ENCODE assay signal across 22 cellular contexts in genomic region chr22:23682827-23683355, GRCh38. TPM values are rescaled to one million over a fixed set of nuclear protein-coding genes. Genes with fewer than 3 reads are reported as not detected.
DNase-seq lines count a peak whose midpoint lies in the region; ATAC-seq and TF ChIP-seq lines count a peak whose summit lies in the region.
"Had no signal": no experiment of that assay in that cellular context is flagged by ENCODE, and none has a peak within 500 bp of the region (broad histone marks: within the 10 kb centered on the region; RNA-seq: fewer than 3 reads in every experiment).

No MANE protein-coding gene starts in this region.

- peaks cover 0 to 78% (median 20%) of the 10 kb centered on the region in 6 donors for H3K36me3 ChIP-seq in spleen

- H3K9me3 Mint-ChIP-seq in activated naive CD8-positive, alpha-beta T cell treated with anti-CD3 and anti-CD28 coated beads, Interleukin-2, amount 50 U/mL, for 24 hours: no peaks in the 10 kb centered on the region
- H3K9me3 Mint-ChIP-seq: HFFc6 had no signal

- 65 to 86% (median 77%) methylated on average over 4 of the region's 4 CpGs for WGBS in spleen, 5 donors

- no peak overlapping the region for H3K4me3 ChIP-seq in spleen

- TF ChIP-seq POLR2A in spleen (IDR thresholded peaks at IDR 0.05): no peak

- no peak overlapping the region for H3K27ac Mint-ChIP-seq in activated naive CD8-positive, alpha-beta T cell treated with anti-CD3 and anti-CD28 coated beads, Interleukin-2, amount 50 U/mL, for 24 hours
- H3K27ac Mint-ChIP-seq: HFFc6 had no signal

- no peaks in the 10 kb centered on the region for H3K27me3 ChIP-seq in spleen (replicated peaks in 1 of 7)

- no peaks in the 10 kb centered on the region for H3K27me3 Mint-ChIP-seq in activated naive CD8-positive, alpha-beta T cell treated with anti-CD3 and anti-CD28 coated beads, Interleukin-2, amount 50 U/mL, for 24 hours

- peaks cover 4% of the 10 kb centered on the region for H3K36me3 Mint-ChIP-seq in activated naive CD8-positive, alpha-beta T cell treated with anti-CD3 and anti-CD28 coated beads, Interleukin-2, amount 50 U/mL, for 24 hours (ENCODE audit: low read depth)

- no peaks in the 10 kb centered on the region for H3K9me3 ChIP-seq in spleen

- H3K4me1 Mint-ChIP-seq in activated naive CD8-positive, alpha-beta T cell treated with anti-CD3 and anti-CD28 coated beads, Interleukin-2, amount 50 U/mL, for 24 hours: no peaks in the 10 kb centered on the region

- H3K4me1 ChIP-seq in spleen: no peaks in the 10 kb centered on the region

- H3K27ac ChIP-seq in spleen: no peak overlapping the region
- H3K27ac ChIP-seq: 22Rv1, C4-2B, KMS-11 had no signal

- no peak for ATAC-seq in activated naive CD8-positive, alpha-beta T cell treated with anti-CD3 and anti-CD28 coated beads, Interleukin-2, amount 50 U/mL, for 24 hours
- ATAC-seq: PC-3 had no signal

- DNase-seq in activated CD4-positive, CD25-positive, alpha-beta regulatory T cell treated with anti-CD3 and anti-CD28 coated beads, Interleukin-2, amount 50 U/mL, for 72 hours: peak; percentile 27
- no peak for DNase-seq in activated CD4-positive, CD25-positive, alpha-beta regulatory T cell (lab: John Stamatoyannopoulos, UW)
- DNase-seq in SW480 (ENCODE audit: low spot score): peak; percentile 43
- peak; percentile 57 for DNase-seq in mesenteric fat pad (ENCODE audit: low spot score)
- DNase-seq in spleen: peak; percentile 41
- no peak for DNase-seq in NCI-H82 (lab: John Stamatoyannopoulos, UW)
- no peak for DNase-seq in activated naive CD8-positive, alpha-beta T cell treated with anti-CD3 and anti-CD28 coated beads, Interleukin-2, amount 50 U/mL, for 24 hours
- no peak for DNase-seq in glomerular visceral epithelial cell (ENCODE audit: extremely low spot score)
- DNase-seq: AML-193, DMS79 treated with DMSO at 0.1 percent for 48 hours, H7, HFFc6, NCI-H1417 treated with DMSO at 0.1 percent for 48 hours, NCI-H187 treated with DMSO at 0.1 percent for 48 hours, NCI-H226, NCI-H524 treated with DMSO at 0.1 percent for 48 hours, PC-3 had no signal

- TF ChIP-seq CTCF in spleen (IDR thresholded peaks at IDR 0.05 in 8 of 11, conservative IDR thresholded peaks at IDR 0.05 in 3 of 11): no peak

- intact Hi-C loops in spleen (cut with DNase I; ENCODE audit: low total_unique reads): no loop called here

- H3K4me3 Mint-ChIP-seq in activated naive CD8-positive, alpha-beta T cell treated with anti-CD3 and anti-CD28 coated beads, Interleukin-2, amount 50 U/mL, for 24 hours: no peak overlapping the region
- H3K4me3 Mint-ChIP-seq: HFFc6 had no signal

RNA-seq across cellular contexts. Expression of gene RGL4, which starts 7.9 kb away (rescaled TPM):
- total RNA-seq in mesenteric fat pad: 1.5 TPM
- 10 to 100 TPM in 6 of 7 donors, 1 to 10 TPM in 1; 9.6 to 46.6 (median 23.0) TPM for total RNA-seq in spleen
- 10 to 100 TPM; 10.5 to 19.5 (median 15.7) TPM for polyA plus RNA-seq in spleen
- total RNA-seq: G401, H7, HFFc6, M059J, PC-3 had no signal

RNA-seq across cellular contexts. Expression of gene DRICH1, which starts 50.8 kb away (rescaled TPM):
- total RNA-seq in mesenteric fat pad (0.39 TPM), spleen (1 to 10 TPM in 3 of 7 donors, under 1 TPM in 1, not detected in 3; 0.44 to 2.5 (median 2.2) TPM)
- polyA plus RNA-seq in spleen: 1 to 10 TPM in 2 of 3 donors, under 1 TPM in 1; 0.29 to 2.2 (median 1.6) TPM
- total RNA-seq: G401, H7, M059J had no signal

Comparison
In these comparisons a context has a peak if more than half of its experiments do, and no peak if none do; other contexts are left out.
1. DNase-seq: peak in activated CD4-positive, CD25-positive, alpha-beta regulatory T cell treated with anti-CD3 and anti-CD28 coated beads, Interleukin-2, amount 50 U/mL, for 72 hours (single experiment), SW480 (single experiment), mesenteric fat pad (single experiment) and spleen (single experiment); none in activated CD4-positive, CD25-positive, alpha-beta regulatory T cell (0 of 4), NCI-H82 (single experiment), activated naive CD8-positive, alpha-beta T cell treated with anti-CD3 and anti-CD28 coated beads, Interleukin-2, amount 50 U/mL, for 24 hours (single experiment) and glomerular visceral epithelial cell (single experiment).